29 cellular contexts compared by ENCODE assay signal in genomic region chr2:47738331-47738730, GRCh38.
"Had no signal": no experiment of that assay in that cellular context is flagged by ENCODE, and none has a peak within 500 bp of the region (broad histone marks: within the 10 kb centered on the region; RNA-seq: fewer than 3 reads in every experiment).

No MANE protein-coding gene starts in this region.

- H3K4me3 Mint-ChIP-seq: activated CD4-positive, alpha-beta T cell treated with anti-CD3 and anti-CD28 coated beads, Interleukin-2, amount 10 ng/mL, durations not matched to agents 24 days and 14 days; activated naive CD8-positive, alpha-beta T cell treated with anti-CD3 and anti-CD28 coated beads for 36 hours; activated T-cell treated with anti-CD3 and anti-CD28 coated beads, Interleukin-2, amount 50 U/mL, for 4 hours; activated T-helper 1 cell treated with anti-CD3 and anti-CD28 coated beads, Interleukin-12 subunit alpha, Interleukin-12 subunit beta, Interleukin-2, Interleukin-4 antibody, amounts not matched to agents 30 ng/mL and 10 ng/mL and 1 ng/mL, durations not matched to agents 14 hours and 24 hours and 36 hours; central memory CD8-positive, alpha-beta T cell had no signal

- H3K27me3 ChIP-seq: cardiac muscle cell, colonic mucosa had no signal

- H3K27ac Mint-ChIP-seq: activated CD4-positive, alpha-beta T cell treated with anti-CD3 and anti-CD28 coated beads, Interleukin-2, amount 10 ng/mL, durations not matched to agents 24 days and 14 days; activated naive CD8-positive, alpha-beta T cell treated with anti-CD3 and anti-CD28 coated beads for 36 hours; activated T-helper 1 cell treated with anti-CD3 and anti-CD28 coated beads, Interleukin-12 subunit alpha, Interleukin-12 subunit beta, Interleukin-2, Interleukin-4 antibody, amounts not matched to agents 30 ng/mL and 10 ng/mL and 1 ng/mL, durations not matched to agents 14 hours and 24 hours and 36 hours had no signal

- H3K36me3 ChIP-seq: cardiac muscle cell, colonic mucosa, WERI-Rb-1 had no signal

- DNase-seq: activated CD4-positive, alpha-beta T cell treated with anti-CD3 and anti-CD28 coated beads, Interleukin-2, amount 10 ng/mL, durations not matched to agents 24 days and 14 days; activated CD4-positive, alpha-beta T cell treated with anti-CD3 and anti-CD28 coated beads, Interleukin-2, amount 50 U/mL, for 4 hours; activated CD8-positive, alpha-beta memory T cell treated with anti-CD3 and anti-CD28 coated beads, Interleukin-2, amount 50 U/mL, for 4 hours; activated effector memory CD4-positive, alpha-beta T cell treated with Interleukin-2 at 50 U/mL for 16 hours; activated naive CD4-positive, alpha-beta T cell; activated naive CD4-positive, alpha-beta T cell treated with anti-CD3 and anti-CD28 coated beads, Interleukin-2, amount 50 U/mL, for 16 hours; activated naive CD8-positive, alpha-beta T cell treated with anti-CD3 and anti-CD28 coated beads for 36 hours; activated T-cell treated with anti-CD3 and anti-CD28 coated beads for 4 hours; activated T-cell treated with anti-CD3 and anti-CD28 coated beads, Interleukin-2, amount 50 U/mL, for 4 hours; amniotic stem cell; aorta; colonic mucosa; NCI-H1048; NCI-H1105 treated with DMSO at 0.1 percent for 48 hours; NCI-H1436; NCI-H1694; NCI-H2029; NCI-H510A; NCI-H526; NCI-H748 treated with DMSO at 0.1 percent for 48 hours; NK-92 treated with Interleukin-12 subunit alpha and Interleukin-12 subunit beta, amount 100 ng/mL, for 24 hours; OCI-M1; Right ventricle myocardium superior; T1000; WERI-Rb-1 had no signal

- H3K27ac ChIP-seq: cardiac muscle cell, colonic mucosa, KMS-11, WERI-Rb-1 had no signal

- ATAC-seq: activated T-cell treated with anti-CD3 and anti-CD28 coated beads, Interleukin-2, amount 50 U/mL, for 4 hours had no signal

- H3K4me3 ChIP-seq: cardiac muscle cell, colonic mucosa had no signal

- H3K4me1 ChIP-seq: colonic mucosa had no signal

- H3K9ac ChIP-seq: KMS-11 had no signal

- H3K9me3 ChIP-seq: colonic mucosa had no signal

- H3K9me3 Mint-ChIP-seq: activated CD4-positive, alpha-beta T cell treated with anti-CD3 and anti-CD28 coated beads, Interleukin-2, amount 10 ng/mL, durations not matched to agents 24 days and 14 days; activated naive CD8-positive, alpha-beta T cell treated with anti-CD3 and anti-CD28 coated beads for 36 hours; activated T-cell treated with anti-CD3 and anti-CD28 coated beads, Interleukin-2, amount 50 U/mL, for 4 hours; activated T-helper 1 cell treated with anti-CD3 and anti-CD28 coated beads, Interleukin-12 subunit alpha, Interleukin-12 subunit beta, Interleukin-2, Interleukin-4 antibody, amounts not matched to agents 30 ng/mL and 10 ng/mL and 1 ng/mL, durations not matched to agents 14 hours and 24 hours and 36 hours; central memory CD8-positive, alpha-beta T cell had no signal

- H3K27me3 Mint-ChIP-seq: central memory CD8-positive, alpha-beta T cell had no signal

- H3K36me3 Mint-ChIP-seq: activated naive CD8-positive, alpha-beta T cell treated with anti-CD3 and anti-CD28 coated beads for 36 hours had no signal

- H3K4me2 ChIP-seq: KMS-11 had no signal

- H3K4me1 Mint-ChIP-seq: activated CD4-positive, alpha-beta T cell treated with anti-CD3 and anti-CD28 coated beads, Interleukin-2, amount 10 ng/mL, durations not matched to agents 24 days and 14 days; activated naive CD8-positive, alpha-beta T cell treated with anti-CD3 and anti-CD28 coated beads for 36 hours; central memory CD8-positive, alpha-beta T cell had no signal
